In genomic region chr3:184584001-184584891, GRCh38 we compare ENCODE assay signal across 9 cellular contexts. TPM values are rescaled to one million over a fixed set of nuclear protein-coding genes. Genes with fewer than 3 reads are reported as not detected.
A peak's percentile ranks its signal among the peaks of the same experiment; 100 is the strongest.
DNase-seq lines count a peak whose midpoint lies in the region; ATAC-seq, FAIRE-seq and TF ChIP-seq lines count a peak whose summit lies in the region.
"Had no signal": no experiment of that assay in that cellular context is flagged by ENCODE, and none has a peak within 500 bp of the region (broad histone marks: within the 10 kb centered on the region; RNA-seq: fewer than 3 reads in every experiment).

No MANE protein-coding gene starts in this region.

- H3K27ac Mint-ChIP-seq in dendritic cell treated with granulocyte-macrophage colony-stimulating factor and Interleukin-4, amounts not matched to agents 40 ng/mL and 50 ng/mL, for 4 days, result no peak overlapping the region

- H3K4me1 Mint-ChIP-seq in dendritic cell treated with granulocyte-macrophage colony-stimulating factor and Interleukin-4, amounts not matched to agents 40 ng/mL and 50 ng/mL, for 4 days (ENCODE audit: low read depth), result peaks cover 51% of the 10 kb centered on the region

- H3K9ac ChIP-seq in mammary epithelial cell (ENCODE audit: insufficient read depth, low read length), result no peak overlapping the region

- H3K27ac ChIP-seq in breast epithelium, result peak overlapping the region; percentile 72 to 88
- H3K27ac ChIP-seq in mammary epithelial cell (ENCODE audit: insufficient read depth, low read depth, low read length), result no peak overlapping the region

- H3K9me3 Mint-ChIP-seq in dendritic cell treated with granulocyte-macrophage colony-stimulating factor and Interleukin-4, amounts not matched to agents 40 ng/mL and 50 ng/mL, for 4 days, result no peaks in the 10 kb centered on the region

- TF ChIP-seq POLR2A in breast epithelium (IDR thresholded peaks at IDR 0.05), result no peak
- no peak for TF ChIP-seq POLR2A in H54 (IDR thresholded peaks at IDR 0.05; ENCODE audit: low read depth, low read length)

- CTCF ChIA-PET in mammary epithelial cell (lab: Charles Lee; ENCODE audit: low non-redundant PET), result no interaction called here

- TF ChIP-seq CTCF in breast epithelium (IDR thresholded peaks at IDR 0.05) (no peak), mammary epithelial cell (conservative IDR thresholded peaks at IDR 0.05 in 1 of 2, IDR thresholded peaks at IDR 0.05 in 1 of 2; ENCODE audit: extremely low read depth in 1 of 2, insufficient read depth in 1 of 2, low read depth in 1 of 2, low read length in 2 of 2) (peak in 1 of 2 donors; percentile 22)

- no peaks in the 10 kb centered on the region for H4K20me1 ChIP-seq in mammary epithelial cell (ENCODE audit: insufficient read depth, low read length)

- 69% methylated on average over 26 of the region's 43 CpGs for WGBS in mammary epithelial cell (ENCODE audit: low coverage, missing lambda C conversion rate)

- H3K4me3 ChIP-seq in breast epithelium (peak overlapping the region; percentile 51 to 70 (median 57)), mammary epithelial cell (replicated peaks in 1 of 3; ENCODE audit: insufficient read depth in 1 of 3, low read depth in 2 of 3, low read length in 3 of 3) (no peak overlapping the region)

- no peak overlapping the region for H2AFZ ChIP-seq in mammary epithelial cell (ENCODE audit: low read depth, low read length)

- H3K9me3 ChIP-seq in breast epithelium, result no peaks in the 10 kb centered on the region
- no peaks in the 10 kb centered on the region for H3K9me3 ChIP-seq in mammary epithelial cell (replicated peaks; ENCODE audit: insufficient read depth, low read length)

- H3K36me3 ChIP-seq in breast epithelium (no peaks in the 10 kb centered on the region), mammary epithelial cell (ENCODE audit: insufficient read depth, low read length) (peaks cover 3% of the 10 kb centered on the region)

- no peak overlapping the region for H3K4me2 ChIP-seq in mammary epithelial cell (ENCODE audit: insufficient read depth, low read depth, low read length)

- intact Hi-C loops in breast epithelium (cut with DNase I; ENCODE audit: low total_unique reads), result no loop called here
- intact Hi-C loops in mammary epithelial cell (cut with micrococcal nuclease), result no loop called here
- intact Hi-C loops in dendritic cell treated with granulocyte-macrophage colony-stimulating factor and Interleukin-4, amounts not matched to agents 40 ng/mL and 50 ng/mL, for 4 days (cut with micrococcal nuclease), result no loop called here

- peak overlapping the region; percentile 48 for H3K4me3 Mint-ChIP-seq in dendritic cell treated with granulocyte-macrophage colony-stimulating factor and Interleukin-4, amounts not matched to agents 40 ng/mL and 50 ng/mL, for 4 days

- H3K36me3 Mint-ChIP-seq in dendritic cell treated with granulocyte-macrophage colony-stimulating factor and Interleukin-4, amounts not matched to agents 40 ng/mL and 50 ng/mL, for 4 days (ENCODE audit: low read depth), result peaks cover 15% of the 10 kb centered on the region

- H3K4me1 ChIP-seq in breast epithelium (peaks cover 5 to 15% of the 10 kb centered on the region in 2 donors), mammary epithelial cell (ENCODE audit: insufficient read depth, low read length) (peaks cover 7% of the 10 kb centered on the region)

- dilution Hi-C loops in mammary epithelial cell (cut with HindIII; ENCODE audit: low sequenced_read_pairs), result no loop called here

- H3K27me3 Mint-ChIP-seq in dendritic cell treated with granulocyte-macrophage colony-stimulating factor and Interleukin-4, amounts not matched to agents 40 ng/mL and 50 ng/mL, for 4 days, result peaks cover 39% of the 10 kb centered on the region

- no TSS peak for BruUV-seq in mammary epithelial cell (replicated peaks; lab: Mats Ljungman, UMichigan)

- no peaks in the 10 kb centered on the region for H3K79me2 ChIP-seq in mammary epithelial cell (ENCODE audit: insufficient read depth, low read length)

- no peaks in the 10 kb centered on the region for H3K27me3 ChIP-seq in breast epithelium
- H3K27me3 ChIP-seq in mammary epithelial cell (ENCODE audit: insufficient read depth, low read length), result no peaks in the 10 kb centered on the region

- no peak for FAIRE-seq in H54 (lab: Jason Lieb, UNC)

- ATAC-seq in HG02763 (IDR thresholded peaks at IDR 0.05; ENCODE audit: unreplicated experiment), result no peak

- in situ Hi-C loops in mammary epithelial cell (cut with MboI; ENCODE audit: low sequenced_read_pairs in 2 of 2), result no loop called here

- DNase-seq in breast epithelium (ENCODE audit: low spot score in 2 of 2), result no peak
- DNase-seq in mammary epithelial cell, result no peak
- DNase-seq in midbrain (lab: John Stamatoyannopoulos, UW), result peak; percentile 20
- no peak for DNase-seq in RKO (ENCODE audit: low spot score)
- no peak for DNase-seq in stimulated activated CD8-positive, alpha-beta memory T cell treated with anti-CD3 and anti-CD28 coated beads, Interleukin-4, amount 100 ng/mL, for 48 hours
- no peak for DNase-seq in H54 (ENCODE audit: insufficient read length, low spot score)
- DNase-seq: NCI-H2081 had no signal

RNA-seq across cellular contexts. Expression of gene EPHB3, which starts 22.7 kb away (rescaled TPM):
- 10 to 100 TPM in 1 of 3 donors, 1 to 10 TPM in 1, under 1 TPM in 1; 0.32 to 25.3 (median 7.9) TPM for total RNA-seq in breast epithelium
- 10 to 100 TPM; 17.6 to 45.2 TPM for total RNA-seq in mammary epithelial cell
- 8.2 TPM for polyA plus RNA-seq in mammary epithelial cell
- 16.6 TPM for polyA minus RNA-seq in mammary epithelial cell

Comparison
In these comparisons a context has a peak if more than half of its experiments do, and no peak if none do; other contexts are left out.
1. H3K4me3 ChIP-seq: peak in breast epithelium (3 of 3); none in mammary epithelial cell (0 of 3).